In the genomic region with DNA sequence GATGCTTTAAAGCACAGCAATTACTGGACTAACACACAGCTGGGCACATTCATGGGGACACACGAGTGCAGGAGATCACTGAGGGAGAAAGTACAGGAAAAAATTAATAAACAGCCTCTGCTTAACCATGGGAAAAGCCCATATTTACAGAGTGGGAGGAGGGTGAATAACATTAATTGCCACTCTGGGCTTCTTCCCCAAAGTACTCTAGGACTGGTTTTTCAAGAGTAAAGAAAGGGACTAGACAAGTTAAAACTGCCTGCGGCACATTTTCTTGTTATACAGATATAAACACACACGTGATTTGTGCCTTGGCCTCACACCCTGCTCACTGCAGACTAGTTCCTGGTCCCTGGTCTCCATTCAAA, we compare ENCODE assay signal across 8 cellular contexts.
DNase-seq lines count a peak whose midpoint lies in the region; ATAC-seq lines count a peak whose summit lies in the region.

No MANE protein-coding gene starts in this region.

- DNase-seq in NCI-H2029 treated with DMSO at 0.1 percent for 48 hours (lab: John Stamatoyannopoulos, UW) (peak; percentile 10), foreskin melanocyte (peak; percentile 11), HuH-7 (ENCODE audit: low spot score) (no peak), NCI-H446 treated with DMSO at 0.1 percent for 48 hours (lab: John Stamatoyannopoulos, UW) (no peak)
- DNase-seq in effector CD8-positive, alpha-beta T cell (lab: John Stamatoyannopoulos, UW), result no peak

- peak; percentile 29 for ATAC-seq in GM18511 (IDR thresholded peaks at IDR 0.05; ENCODE audit: unreplicated experiment)
- ATAC-seq in HG02642 (IDR thresholded peaks at IDR 0.05; ENCODE audit: poor library complexity, unreplicated experiment), result peak; percentile 29
- no peak for ATAC-seq in GM19328 (IDR thresholded peaks at IDR 0.05; ENCODE audit: unreplicated experiment)

Comparison
In these comparisons a context has a peak if more than half of its experiments do, and no peak if none do; other contexts are left out.
1. DNase-seq: peak in NCI-H2029 treated with DMSO at 0.1 percent for 48 hours (single experiment) and foreskin melanocyte (single experiment); none in effector CD8-positive, alpha-beta T cell (single experiment), HuH-7 (single experiment) and NCI-H446 treated with DMSO at 0.1 percent for 48 hours (single experiment).